Comparison of ENCODE assay signal across 26 cellular contexts in the genomic region with DNA sequence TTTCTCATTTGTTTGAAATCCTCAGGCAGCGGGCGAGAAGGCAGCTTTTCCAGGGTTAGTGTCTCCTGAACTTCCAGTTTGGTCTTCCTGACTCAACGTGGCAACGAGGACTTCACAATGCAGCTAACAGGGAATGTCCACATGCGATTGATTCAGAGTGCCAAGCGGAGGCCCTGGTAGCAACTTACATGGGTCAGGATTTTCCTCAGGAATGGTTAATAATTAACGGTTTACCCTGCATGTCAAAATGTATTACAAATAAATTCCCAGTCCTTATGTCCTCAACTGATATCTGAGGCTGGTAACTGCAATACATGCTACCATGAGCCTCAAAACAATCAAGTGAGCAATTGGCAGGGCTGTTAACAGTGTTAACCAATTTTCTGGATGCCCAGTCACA.
"Had no signal": no experiment of that assay in that cellular context is flagged by ENCODE, and none has a peak within 500 bp of the region (broad histone marks: within the 10 kb centered on the region; RNA-seq: fewer than 3 reads in every experiment).

No MANE protein-coding gene starts in this region.

- FAIRE-seq: astrocyte, TTC549 had no signal

- H3K27me3 ChIP-seq: brain microvascular endothelial cell, cardiac muscle cell had no signal

- H3K36me3 ChIP-seq: brain microvascular endothelial cell, cardiac muscle cell had no signal

- ATAC-seq: activated T-helper 17 cell treated with anti-CD3 and anti-CD28 coated beads, Interleukin-2, amount 50 U/mL, for 72 hours; T-cell had no signal

- DNase-seq: activated CD4-positive, alpha-beta memory T cell treated with anti-CD3 and anti-CD28 coated beads for 36 hours; activated CD4-positive, alpha-beta T cell treated with anti-CD3 and anti-CD28 coated beads, Interleukin-2, amount 10 ng/mL, durations not matched to agents 7 days and 5 days; activated CD4-positive, CD25-positive, alpha-beta regulatory T cell; activated CD8-positive, alpha-beta memory T cell treated with anti-CD3 and anti-CD28 coated beads for 24 hours; activated gamma-delta T cell; activated naive CD4-positive, alpha-beta T cell treated with anti-CD3 and anti-CD28 coated beads for 36 hours; activated T-cell treated with anti-CD3 and anti-CD28 coated beads, Interleukin-2, amount 50 U/mL, for 48 hours; amygdala; brain microvascular endothelial cell; NCI-H1092; NCI-H1417; NCI-H1930; NCI-H2171 treated with DMSO at 0.1 percent for 48 hours; NCI-H226; NCI-H510A; NCI-H526 treated with DMSO at 0.1 percent for 48 hours; NCI-H82; T-cell; T-helper 2 cell; T1000 had no signal

- H3K27ac ChIP-seq: brain microvascular endothelial cell, cardiac muscle cell, SK-N-MC, VCaP had no signal

- H3K4me3 ChIP-seq: cardiac muscle cell, SK-N-MC had no signal
